ENCODE assay signal across 35 cellular contexts in the genomic region with DNA sequence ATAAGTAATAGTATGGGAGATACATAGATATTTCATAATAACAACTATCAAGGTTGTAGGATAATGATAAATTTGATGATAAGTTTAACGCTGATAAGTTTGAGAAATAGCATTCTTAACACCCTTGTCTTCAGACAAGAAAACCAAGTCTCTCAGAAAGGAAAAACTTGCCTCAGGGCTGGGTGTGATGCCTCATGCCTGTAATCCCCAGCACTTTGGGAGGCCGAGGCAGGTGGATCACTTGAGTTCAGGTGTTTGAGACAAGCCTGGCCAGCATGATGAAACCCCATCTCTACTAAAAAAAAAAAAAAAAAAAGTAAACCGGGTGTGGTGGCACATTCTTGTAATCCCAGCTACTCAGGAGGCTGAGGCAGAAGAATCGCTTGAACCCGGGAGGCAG.
DNase-seq lines count a peak whose midpoint lies in the region; ATAC-seq and TF ChIP-seq lines count a peak whose summit lies in the region.
"Had no signal": no experiment of that assay in that cellular context is flagged by ENCODE, and none has a peak within 500 bp of the region (broad histone marks: within the 10 kb centered on the region; RNA-seq: fewer than 3 reads in every experiment).

No MANE protein-coding gene starts in this region.

- H3K9me3 ChIP-seq in PC-9 (ENCODE audit: insufficient read depth, low read depth) (no peaks in the 10 kb centered on the region), trophoblast cell (ENCODE audit: insufficient read depth, low read depth, low read length) (no peaks in the 10 kb centered on the region)
- H3K9me3 ChIP-seq: A549; BE2C; BLaER1; BLaER1 treated with 17β-estradiol and CSF1 and Interleukin-3, amounts not matched to agents 10 nM and 100 nM; Caco-2 had no signal

- H2BK120ac ChIP-seq in trophoblast cell (ENCODE audit: insufficient read depth, low read length, poor library complexity): no peak overlapping the region

- BruUV-seq in PC-9 (replicated peaks; lab: Mats Ljungman, UMichigan): TSS peak; percentile 24

- H3K79me2 ChIP-seq in PC-9 (ENCODE audit: low read depth): peaks cover 91% of the 10 kb centered on the region
- no peaks in the 10 kb centered on the region for H3K79me2 ChIP-seq in trophoblast cell (ENCODE audit: control insufficient read depth, insufficient read depth, low read length, poor library complexity)

- CTCF ChIA-PET in PC-9 (lab: Charles Lee): no interaction called here

- H3K9me3 Mint-ChIP-seq in type B pancreatic cell: no peaks in the 10 kb centered on the region
- H3K9me3 Mint-ChIP-seq: CD8-positive, alpha-beta T cell had no signal

- no peaks in the 10 kb centered on the region for H3K27me3 ChIP-seq in PC-9 (ENCODE audit: insufficient read depth, low read depth)
- H3K27me3 ChIP-seq in trophoblast cell (ENCODE audit: insufficient read depth, low read length): no peaks in the 10 kb centered on the region
- H3K27me3 ChIP-seq: BE2C; BLaER1; BLaER1 treated with 17β-estradiol and CSF1 and Interleukin-3, amounts not matched to agents 10 nM and 100 nM had no signal

- H3F3A ChIP-seq in PC-9 (ENCODE audit: insufficient read depth, low read depth): 0 out of 2 replicates have a peak, but pooled peaks cover 7% of the 10 kb centered on the region

- H2AK5ac ChIP-seq in trophoblast cell (ENCODE audit: low read length): no peak overlapping the region

- POLR2A ChIA-PET in PC-9 (lab: Charles Lee; ENCODE audit: unreplicated experiment): no interaction called here

- no peak overlapping the region for H2BK12ac ChIP-seq in trophoblast cell (ENCODE audit: low read length)

- H3K4me1 ChIP-seq in PC-9 (replicated peaks; ENCODE audit: insufficient read depth) (peaks cover 15% of the 10 kb centered on the region), trophoblast cell (ENCODE audit: control insufficient read depth in 1 of 2, insufficient read depth in 2 of 2, low read length in 2 of 2) (peaks cover 0 to 2% of the 10 kb centered on the region in 2 experiments)
- H3K4me1 ChIP-seq: A549, BE2C, Caco-2 had no signal

- H3K9me2 ChIP-seq in PC-9 (ENCODE audit: insufficient read depth): no peaks in the 10 kb centered on the region

- H3K27ac ChIP-seq in PC-9 (no peak overlapping the region), trophoblast cell (ENCODE audit: low read depth, low read length) (no peak overlapping the region)
- H3K27ac ChIP-seq: 22Rv1; A549; BLaER1; BLaER1 treated with 17β-estradiol and CSF1 and Interleukin-3, amounts not matched to agents 10 nM and 100 nM; C4-2B had no signal

- no peaks in the 10 kb centered on the region for H3K36me3 Mint-ChIP-seq in type B pancreatic cell
- H3K36me3 Mint-ChIP-seq: CD14-positive monocyte; CD4-positive, alpha-beta memory T cell; CD4-positive, CD25-positive, alpha-beta regulatory T cell; CD8-positive, alpha-beta memory T cell; CD8-positive, alpha-beta T cell had no signal

- no peak overlapping the region for H3K14ac ChIP-seq in trophoblast cell (ENCODE audit: low read length)

- H4K12ac ChIP-seq in trophoblast cell (ENCODE audit: low read depth, low read length): no peak overlapping the region

- no peak overlapping the region for H3K23ac ChIP-seq in trophoblast cell (ENCODE audit: low read length)

- no peak overlapping the region for H3K4ac ChIP-seq in trophoblast cell (ENCODE audit: low read depth, low read length)

- H3K18ac ChIP-seq in trophoblast cell (ENCODE audit: low read length): no peak overlapping the region

- H3K4me3 ChIP-seq in PC-9 (no peak overlapping the region), trophoblast cell (ENCODE audit: low read depth, low read length) (no peak overlapping the region)
- H3K4me3 ChIP-seq: A549; BLaER1; BLaER1 treated with 17β-estradiol and CSF1 and Interleukin-3, amounts not matched to agents 10 nM and 100 nM had no signal

- ATAC-seq in GM21825 (IDR thresholded peaks at IDR 0.05; ENCODE audit: unreplicated experiment) (no peak), left colon (no peak)
- no peak for ATAC-seq in activated CD4-positive, CD25-positive, alpha-beta regulatory T cell treated with anti-CD3 and anti-CD28 coated beads, Interleukin-2, amount 50 U/mL, for 24 hours
- ATAC-seq: A549; CD8-positive, alpha-beta T cell had no signal

- H3K79me1 ChIP-seq in trophoblast cell (ENCODE audit: low read length): no peaks in the 10 kb centered on the region

- H3K27me3 Mint-ChIP-seq in type B pancreatic cell: no peaks in the 10 kb centered on the region
- H3K27me3 Mint-ChIP-seq: CD4-positive, alpha-beta memory T cell; CD4-positive, alpha-beta T cell; CD8-positive, alpha-beta memory T cell had no signal

- WGBS in trophoblast cell (ENCODE audit: extremely low coverage, insufficient coverage, insufficient read length): no CpG with 5 or more reads among the region's 5 CpGs

- DNase-seq in ELF-1 (ENCODE audit: low read depth, low spot score) (peak; percentile 41), PC-9 (peak; percentile 63 to 73), trophoblast cell (peak; percentile 32 to 76), type B pancreatic cell (ENCODE audit: extremely low spot score, unreplicated experiment) (no peak), left colon (no peak), UCSD-AML1 (lab: John Stamatoyannopoulos, UW; ENCODE audit: unreplicated experiment) (no peak)
- DNase-seq: 8988T; ACHN; AML-193; BE2C; C1 segment of cervical spinal cord; Caco-2; Calu3; CD4-positive, alpha-beta memory T cell; CD4-positive, alpha-beta T cell; CD4-positive, CD25-positive, alpha-beta regulatory T cell; CD8-positive, alpha-beta memory T cell; CD8-positive, alpha-beta T cell; COR-L47; DMS 273 treated with DMSO at 0.1 percent for 48 hours; DMS153; DMS53; DMS79; DMS79 treated with DMSO at 0.1 percent for 48 hours; DND-41; EL had no signal

- H4K20me1 ChIP-seq in PC-9 (ENCODE audit: insufficient read depth): peaks cover 88% of the 10 kb centered on the region
- H4K20me1 ChIP-seq: BLaER1; BLaER1 treated with 17β-estradiol and CSF1 and Interleukin-3, amounts not matched to agents 10 nM and 100 nM had no signal

- H3K36me3 ChIP-seq in PC-9 (ENCODE audit: low read depth) (no peaks in the 10 kb centered on the region), trophoblast cell (ENCODE audit: control insufficient read depth in 1 of 2, insufficient read depth in 2 of 2, low read length in 2 of 2) (no peaks in the 10 kb centered on the region)
- H3K36me3 ChIP-seq: BE2C; BLaER1; BLaER1 treated with 17β-estradiol and CSF1 and Interleukin-3, amounts not matched to agents 10 nM and 100 nM had no signal

- H3K4me2 ChIP-seq in PC-9: peak overlapping the region; percentile 13; the same call in 1 of the 2 replicates
- no peak overlapping the region for H3K4me2 ChIP-seq in trophoblast cell (ENCODE audit: low read length)
- H3K4me2 ChIP-seq: A549; BLaER1; BLaER1 treated with 17β-estradiol and CSF1 and Interleukin-3, amounts not matched to agents 10 nM and 100 nM had no signal

- intact Hi-C loops in PC-9 (cut with micrococcal nuclease; ENCODE audit: unreplicated experiment) (no loop called here), left colon (cut with DNase I, micrococcal nuclease) (no loop called here)

- H2AFZ ChIP-seq in PC-9 (no peak overlapping the region), trophoblast cell (ENCODE audit: insufficient read depth, low read length, poor library complexity) (no peak overlapping the region)

- no peak overlapping the region for H3K4me3 Mint-ChIP-seq in type B pancreatic cell
- H3K4me3 Mint-ChIP-seq: B cell; CD14-positive monocyte; CD4-positive, alpha-beta memory T cell; CD4-positive, alpha-beta T cell; CD4-positive, CD25-positive, alpha-beta regulatory T cell; CD8-positive, alpha-beta memory T cell; CD8-positive, alpha-beta T cell had no signal

- H4K8ac ChIP-seq in trophoblast cell (ENCODE audit: low read depth, low read length): no peak overlapping the region

- no peak overlapping the region for H2BK5ac ChIP-seq in trophoblast cell (ENCODE audit: low read depth, low read length, poor library complexity)

- TF ChIP-seq CTCF in PC-9 (conservative IDR thresholded peaks at IDR 0.05): no peak
- TF ChIP-seq CTCF in type B pancreatic cell (conservative IDR thresholded peaks at IDR 0.05): no peak

- H3K9ac ChIP-seq in trophoblast cell (ENCODE audit: low read length): no peak overlapping the region
- H3K9ac ChIP-seq: BLaER1; BLaER1 treated with 17β-estradiol and CSF1 and Interleukin-3, amounts not matched to agents 10 nM and 100 nM had no signal

- H4K91ac ChIP-seq in trophoblast cell (ENCODE audit: low read depth, low read length): no peak overlapping the region

- peak overlapping the region; percentile 46 for H3K27ac Mint-ChIP-seq in type B pancreatic cell
- H3K27ac Mint-ChIP-seq: B cell; CD14-positive monocyte; CD4-positive, alpha-beta memory T cell; CD4-positive, alpha-beta T cell; CD4-positive, CD25-positive, alpha-beta regulatory T cell; CD8-positive, alpha-beta memory T cell; CD8-positive, alpha-beta T cell had no signal

- H3K4me1 Mint-ChIP-seq in type B pancreatic cell (ENCODE audit: unreplicated experiment): no peaks in the 10 kb centered on the region
- H3K4me1 Mint-ChIP-seq: B cell; CD14-positive monocyte; CD4-positive, CD25-positive, alpha-beta regulatory T cell; CD8-positive, alpha-beta memory T cell had no signal

Comparison
In these comparisons a context has a peak if more than half of its experiments do, and no peak if none do; other contexts are left out.
1. DNase-seq: peak in ELF-1 (single experiment), PC-9 (2 of 2) and trophoblast cell (2 of 2); none in type B pancreatic cell (single experiment), left colon (0 of 2) and UCSD-AML1 (single experiment).